Comparison of ENCODE assay signal across 11 cellular contexts in genomic region chr11:1559103-1559951, GRCh38. TPM values are rescaled to one million over a fixed set of nuclear protein-coding genes. Genes with fewer than 3 reads are reported as not detected.
DNase-seq lines count a peak whose midpoint lies in the region; ATAC-seq, FAIRE-seq and TF ChIP-seq lines count a peak whose summit lies in the region.
"Had no signal": no experiment of that assay in that cellular context is flagged by ENCODE, and none has a peak within 500 bp of the region (broad histone marks: within the 10 kb centered on the region; RNA-seq: fewer than 3 reads in every experiment).

No MANE protein-coding gene starts in this region.

- no peaks in the 10 kb centered on the region for H3K9me3 ChIP-seq in GM12878 (replicated peaks; ENCODE audit: control insufficient read depth, insufficient read depth, low read length)

- H3K4me2 ChIP-seq in GM12878 (ENCODE audit: control insufficient read depth, insufficient read depth), result no peak overlapping the region

- no peak for TF ChIP-seq POLR2A in GM12878 (IDR thresholded peaks at IDR 0.05; ENCODE audit: low read depth, low read length)

- H3K27ac Mint-ChIP-seq in stimulated activated effector memory CD8-positive, alpha-beta T cell treated with anti-CD3 and anti-CD28 coated beads, Interleukin-12 subunit alpha, Interleukin-12 subunit beta, amount 100 ng/mL, for 72 hours, result no peak overlapping the region

- H3K4me1 ChIP-seq in GM12878 (ENCODE audit: control insufficient read depth, insufficient read depth, low read length), result no peaks in the 10 kb centered on the region

- H3K36me3 ChIP-seq in GM12878 (ENCODE audit: control insufficient read depth in 2 of 2, insufficient read depth in 2 of 2, low read length in 1 of 2), result no peaks in the 10 kb centered on the region

- no TSS peak for BruUV-seq in GM12878 (replicated peaks; lab: Mats Ljungman, UMichigan)

- H3K9me3 Mint-ChIP-seq in stimulated activated effector memory CD8-positive, alpha-beta T cell treated with anti-CD3 and anti-CD28 coated beads, Interleukin-12 subunit alpha, Interleukin-12 subunit beta, amount 100 ng/mL, for 72 hours, result no peaks in the 10 kb centered on the region
- H3K9me3 Mint-ChIP-seq: CD4-positive, alpha-beta memory T cell; naive thymus-derived CD8-positive, alpha-beta T cell had no signal

- TF ChIP-seq CTCF in GM12878 (IDR thresholded peaks at IDR 0.05 in 2 of 3, conservative IDR thresholded peaks at IDR 0.05 in 1 of 3; ENCODE audit: control insufficient read depth in 2 of 3, extremely low read depth in 1 of 3, insufficient read depth in 1 of 3, low read depth in 3 of 3, low read length in 3 of 3), result no peak

- no peaks in the 10 kb centered on the region for H3K4me1 Mint-ChIP-seq in stimulated activated effector memory CD8-positive, alpha-beta T cell treated with anti-CD3 and anti-CD28 coated beads, Interleukin-12 subunit alpha, Interleukin-12 subunit beta, amount 100 ng/mL, for 72 hours
- H3K4me1 Mint-ChIP-seq: naive thymus-derived CD8-positive, alpha-beta T cell had no signal

- no peak for FAIRE-seq in GM12878 (lab: Jason Lieb, UNC)

- CTCF ChIA-PET in GM12878 (lab: Yijun Ruan, JAX), result interaction anchor here (1.4 kb wide), 1 partner anchor 15 kb away, joined by 7 read pairs; no protein-coding TSS in a partner anchor

- no peaks in the 10 kb centered on the region for H4K20me1 ChIP-seq in GM12878 (ENCODE audit: control insufficient read depth, insufficient read depth)

- no peaks in the 10 kb centered on the region for H3K79me2 ChIP-seq in GM12878 (ENCODE audit: control insufficient read depth, insufficient read depth, low read length)

- no peaks in the 10 kb centered on the region for H3K36me3 Mint-ChIP-seq in stimulated activated effector memory CD8-positive, alpha-beta T cell treated with anti-CD3 and anti-CD28 coated beads, Interleukin-12 subunit alpha, Interleukin-12 subunit beta, amount 100 ng/mL, for 72 hours

- in situ Hi-C loops in GM12878 (cut with MboI), result no loop called here

- H3K9ac ChIP-seq in GM12878 (ENCODE audit: control insufficient read depth, insufficient read depth, low read length), result no peak overlapping the region

- RAD21 ChIA-PET in GM12878 (lab: Charles Lee; ENCODE audit: unreplicated experiment), result no interaction called here

- no peaks in the 10 kb centered on the region for H3K27me3 ChIP-seq in GM12878 (replicated peaks in 1 of 2; ENCODE audit: control insufficient read depth in 2 of 2, insufficient read depth in 2 of 2, low read length in 1 of 2)

- peak; percentile 59 for ATAC-seq in GM12878
- ATAC-seq in stimulated activated effector memory CD8-positive, alpha-beta T cell treated with anti-CD3 and anti-CD28 coated beads, Interleukin-12 subunit alpha, Interleukin-12 subunit beta, amount 100 ng/mL, for 72 hours, result peak; percentile 3

- no peak overlapping the region for H3K4me3 Mint-ChIP-seq in stimulated activated effector memory CD8-positive, alpha-beta T cell treated with anti-CD3 and anti-CD28 coated beads, Interleukin-12 subunit alpha, Interleukin-12 subunit beta, amount 100 ng/mL, for 72 hours
- H3K4me3 Mint-ChIP-seq: CD4-positive, alpha-beta memory T cell had no signal

- DNase-seq in NCI-H345 (lab: John Stamatoyannopoulos, UW) (peak; percentile 32), NCI-H345 treated with DMSO at 0.1 percent for 48 hours (lab: John Stamatoyannopoulos, UW; ENCODE audit: unreplicated experiment) (no peak), GM12878 (ENCODE audit: low read depth, low spot score) (no peak), iPS-NIHi11 (ENCODE audit: low spot score) (peak; percentile 77), MV-4-11 (lab: John Stamatoyannopoulos, UW) (no peak), NCI-H146 (lab: John Stamatoyannopoulos, UW) (no peak)
- DNase-seq in stimulated activated effector memory CD8-positive, alpha-beta T cell treated with anti-CD3 and anti-CD28 coated beads, Interleukin-12 subunit alpha, Interleukin-12 subunit beta, amount 100 ng/mL, for 72 hours (ENCODE audit: low spot score in 2 of 2), result no peak
- no peak for DNase-seq in central memory CD4-positive, alpha-beta T cell

- H3K4me3 ChIP-seq in GM12878, result no peak overlapping the region
- H3K4me3 ChIP-seq: SK-N-MC had no signal

- TF ChIP-seq RAD21 in GM12878 (IDR thresholded peaks at IDR 0.05; ENCODE audit: insufficient read depth, low read depth, low read length), result no peak

- POLR2A ChIA-PET in GM12878 (lab: Charles Lee), result no interaction called here

- SMC1A ChIA-PET in GM12878 (lab: Charles Lee; ENCODE audit: uncharacterized antibody, unreplicated experiment), result no interaction called here

- 17% methylated on average over 29 of the region's 30 CpGs for WGBS in GM12878 (ENCODE audit: insufficient coverage, insufficient replicate concordance, low lambda C conversion rate, missing lambda C conversion rate)

- H2AFZ ChIP-seq in GM12878 (ENCODE audit: control insufficient read depth, low read depth, low read length), result no peak overlapping the region

- intact Hi-C loops in GM12878 (cut with micrococcal nuclease; ENCODE audit: unreplicated experiment), result no loop called here

- no peak for TF ChIP-seq EP300 in GM12878 (IDR thresholded peaks at IDR 0.05; ENCODE audit: borderline replicate concordance in 1 of 2, control insufficient read depth in 1 of 2, low read depth in 2 of 2, low read length in 2 of 2)

- no peak overlapping the region for H3K27ac ChIP-seq in GM12878 (ENCODE audit: control insufficient read depth, insufficient read depth)
- H3K27ac ChIP-seq: SK-N-MC had no signal

RNA-seq across cellular contexts. Expression of gene DUSP8, which starts 12.7 kb away (rescaled TPM):
- 0.17 and 0.58 TPM in 2 replicates for total RNA-seq in GM12878 (2013; cell fraction: nucleolus; rRNA removed)
- total RNA-seq in GM12878 (2014; rRNA removed) (not detected in 2 replicates), GM12878 (2014; rRNA removed; fragmentation: Illumina TruSeq; extraction: Trizol) (not detected in 2 replicates), GM12878 (2021) (0.21 and 0.38 TPM in 2 replicates)
- polyA plus RNA-seq in GM12878 (2011; ENCODE audit: low read depth), result 0.30 TPM
- polyA plus RNA-seq in GM12878 (2011; rRNA removed) (0.26 and 1.7 TPM in 2 replicates), GM12878 (2014; fragmentation: Illumina TruSeq; extraction: Trizol) (0.04 TPM in 1 of 2 replicates, not detected in the other), GM12878 (2014; fragmentation: Nextera tagmentation; extraction: Ambion mirVana) (not detected), GM12878 (2014; rRNA removed) (0.09 and 0.14 TPM in 2 replicates), GM12878 (2016; fragmentation: Nextera tagmentation; extraction: Ambion mirVana) (not detected)
- 1.1 and 1.7 TPM in 2 replicates for polyA plus RNA-seq in GM12878 (2011; cell fraction: cytosol; rRNA removed)
- 2.1 and 3.6 TPM in 2 replicates for polyA plus RNA-seq in GM12878 (2011; cell fraction: nucleus; rRNA removed)
- polyA plus RNA-seq in GM12878 (2012), result 1.00 and 1.8 TPM in 2 replicates
- 0.21 and 0.51 TPM in 2 replicates for polyA minus RNA-seq in GM12878 (2011; rRNA and poly(A)+ RNA removed)
- 0.27 TPM in 1 of 2 replicates, not detected in the other for polyA minus RNA-seq in GM12878 (2011; cell fraction: cytosol; rRNA and poly(A)+ RNA removed)
- 0.36 and 0.38 TPM in 2 replicates for polyA minus RNA-seq in GM12878 (2011; cell fraction: nucleus; rRNA and poly(A)+ RNA removed)

RNA-seq across cellular contexts. Expression of gene KRTAP5-1, which starts 25.8 kb away (rescaled TPM):
- not detected in 2 replicates for total RNA-seq in GM12878 (2013; cell fraction: nucleolus; rRNA removed)
- not detected in 2 replicates for total RNA-seq in GM12878 (2014; rRNA removed)
- total RNA-seq in GM12878 (2014; rRNA removed; fragmentation: Illumina TruSeq; extraction: Trizol), result not detected in 2 replicates
- not detected in 2 replicates for total RNA-seq in GM12878 (2021)
- not detected for polyA plus RNA-seq in GM12878 (2011; ENCODE audit: low read depth)
- polyA plus RNA-seq in GM12878 (2011; rRNA removed), result not detected in 2 replicates
- polyA plus RNA-seq in GM12878 (2011; cell fraction: cytosol; rRNA removed), result not detected in 2 replicates
- not detected in 2 replicates for polyA plus RNA-seq in GM12878 (2011; cell fraction: nucleus; rRNA removed)
- not detected in 2 replicates for polyA plus RNA-seq in GM12878 (2012)
- polyA plus RNA-seq in GM12878 (2014; fragmentation: Illumina TruSeq; extraction: Trizol), result not detected in 2 replicates
- not detected for polyA plus RNA-seq in GM12878 (2014; fragmentation: Nextera tagmentation; extraction: Ambion mirVana)
- not detected in 2 replicates for polyA plus RNA-seq in GM12878 (2014; rRNA removed)
- not detected for polyA plus RNA-seq in GM12878 (2016; fragmentation: Nextera tagmentation; extraction: Ambion mirVana)
- polyA minus RNA-seq in GM12878 (2011; rRNA and poly(A)+ RNA removed), result not detected in 2 replicates
- polyA minus RNA-seq in GM12878 (2011; cell fraction: cytosol; rRNA and poly(A)+ RNA removed), result not detected in 2 replicates
- not detected in 2 replicates for polyA minus RNA-seq in GM12878 (2011; cell fraction: nucleus; rRNA and poly(A)+ RNA removed)
- total RNA-seq: CD4-positive, alpha-beta memory T cell; naive thymus-derived CD8-positive, alpha-beta T cell had no signal
- polyA plus RNA-seq: naive thymus-derived CD8-positive, alpha-beta T cell had no signal

RNA-seq across cellular contexts. Expression of gene KRTAP5-2, which starts 38.8 kb away (rescaled TPM):
- total RNA-seq in GM12878 (2013; cell fraction: nucleolus; rRNA removed), result not detected in 2 replicates
- not detected in 2 replicates for total RNA-seq in GM12878 (2014; rRNA removed)
- not detected in 2 replicates for total RNA-seq in GM12878 (2014; rRNA removed; fragmentation: Illumina TruSeq; extraction: Trizol)
- not detected in 2 replicates for total RNA-seq in GM12878 (2021)
- not detected for polyA plus RNA-seq in GM12878 (2011; ENCODE audit: low read depth)
- not detected in 2 replicates for polyA plus RNA-seq in GM12878 (2011; rRNA removed)
- polyA plus RNA-seq in GM12878 (2011; cell fraction: cytosol; rRNA removed), result not detected in 2 replicates
- polyA plus RNA-seq in GM12878 (2011; cell fraction: nucleus; rRNA removed), result not detected in 2 replicates
- not detected in 2 replicates for polyA plus RNA-seq in GM12878 (2012)
- polyA plus RNA-seq in GM12878 (2014; fragmentation: Illumina TruSeq; extraction: Trizol), result not detected in 2 replicates
- polyA plus RNA-seq in GM12878 (2014; fragmentation: Nextera tagmentation; extraction: Ambion mirVana), result not detected
- polyA plus RNA-seq in GM12878 (2014; rRNA removed), result not detected in 2 replicates
- not detected for polyA plus RNA-seq in GM12878 (2016; fragmentation: Nextera tagmentation; extraction: Ambion mirVana)
- 0.22 TPM in 1 of 2 replicates, not detected in the other for polyA minus RNA-seq in GM12878 (2011; rRNA and poly(A)+ RNA removed)
- not detected in 2 replicates for polyA minus RNA-seq in GM12878 (2011; cell fraction: cytosol; rRNA and poly(A)+ RNA removed)
- polyA minus RNA-seq in GM12878 (2011; cell fraction: nucleus; rRNA and poly(A)+ RNA removed), result not detected in 2 replicates
- total RNA-seq: CD4-positive, alpha-beta memory T cell; naive thymus-derived CD8-positive, alpha-beta T cell had no signal
- polyA plus RNA-seq: CD4-positive, alpha-beta memory T cell; naive thymus-derived CD8-positive, alpha-beta T cell had no signal

RNA-seq across cellular contexts. Expression of gene KRTAP5-3, which starts 48.9 kb away (rescaled TPM):
- not detected in 2 replicates for total RNA-seq in GM12878 (2013; cell fraction: nucleolus; rRNA removed)
- total RNA-seq in GM12878 (2014; rRNA removed) (not detected in 2 replicates), GM12878 (2014; rRNA removed; fragmentation: Illumina TruSeq; extraction: Trizol) (not detected in 2 replicates), GM12878 (2021) (not detected in 2 replicates)
- not detected for polyA plus RNA-seq in GM12878 (2011; ENCODE audit: low read depth)
- polyA plus RNA-seq in GM12878 (2011; rRNA removed) (not detected in 2 replicates), GM12878 (2014; fragmentation: Illumina TruSeq; extraction: Trizol) (not detected in 2 replicates), GM12878 (2014; fragmentation: Nextera tagmentation; extraction: Ambion mirVana) (not detected), GM12878 (2014; rRNA removed) (not detected in 2 replicates), GM12878 (2016; fragmentation: Nextera tagmentation; extraction: Ambion mirVana) (not detected)
- not detected in 2 replicates for polyA plus RNA-seq in GM12878 (2011; cell fraction: cytosol; rRNA removed)
- not detected in 2 replicates for polyA plus RNA-seq in GM12878 (2011; cell fraction: nucleus; rRNA removed)
- polyA plus RNA-seq in GM12878 (2012), result not detected in 2 replicates
- polyA minus RNA-seq in GM12878 (2011; rRNA and poly(A)+ RNA removed), result not detected in 2 replicates
- polyA minus RNA-seq in GM12878 (2011; cell fraction: cytosol; rRNA and poly(A)+ RNA removed), result not detected in 2 replicates
- polyA minus RNA-seq in GM12878 (2011; cell fraction: nucleus; rRNA and poly(A)+ RNA removed), result not detected in 2 replicates
- total RNA-seq: CD4-positive, alpha-beta memory T cell; naive thymus-derived CD8-positive, alpha-beta T cell had no signal
- polyA plus RNA-seq: CD4-positive, alpha-beta memory T cell; naive thymus-derived CD8-positive, alpha-beta T cell had no signal

Comparison
In these comparisons a context has a peak if more than half of its experiments do, and no peak if none do; other contexts are left out.
1. DNase-seq: peak in NCI-H345 (single experiment) and iPS-NIHi11 (single experiment); none in NCI-H345 treated with DMSO at 0.1 percent for 48 hours (single experiment), GM12878 (single experiment), stimulated activated effector memory CD8-positive, alpha-beta T cell treated with anti-CD3 and anti-CD28 coated beads, Interleukin-12 subunit alpha, Interleukin-12 subunit beta, amount 100 ng/mL, for 72 hours (0 of 2), MV-4-11 (single experiment), NCI-H146 (single experiment) and central memory CD4-positive, alpha-beta T cell (single experiment).